In the genomic region with DNA sequence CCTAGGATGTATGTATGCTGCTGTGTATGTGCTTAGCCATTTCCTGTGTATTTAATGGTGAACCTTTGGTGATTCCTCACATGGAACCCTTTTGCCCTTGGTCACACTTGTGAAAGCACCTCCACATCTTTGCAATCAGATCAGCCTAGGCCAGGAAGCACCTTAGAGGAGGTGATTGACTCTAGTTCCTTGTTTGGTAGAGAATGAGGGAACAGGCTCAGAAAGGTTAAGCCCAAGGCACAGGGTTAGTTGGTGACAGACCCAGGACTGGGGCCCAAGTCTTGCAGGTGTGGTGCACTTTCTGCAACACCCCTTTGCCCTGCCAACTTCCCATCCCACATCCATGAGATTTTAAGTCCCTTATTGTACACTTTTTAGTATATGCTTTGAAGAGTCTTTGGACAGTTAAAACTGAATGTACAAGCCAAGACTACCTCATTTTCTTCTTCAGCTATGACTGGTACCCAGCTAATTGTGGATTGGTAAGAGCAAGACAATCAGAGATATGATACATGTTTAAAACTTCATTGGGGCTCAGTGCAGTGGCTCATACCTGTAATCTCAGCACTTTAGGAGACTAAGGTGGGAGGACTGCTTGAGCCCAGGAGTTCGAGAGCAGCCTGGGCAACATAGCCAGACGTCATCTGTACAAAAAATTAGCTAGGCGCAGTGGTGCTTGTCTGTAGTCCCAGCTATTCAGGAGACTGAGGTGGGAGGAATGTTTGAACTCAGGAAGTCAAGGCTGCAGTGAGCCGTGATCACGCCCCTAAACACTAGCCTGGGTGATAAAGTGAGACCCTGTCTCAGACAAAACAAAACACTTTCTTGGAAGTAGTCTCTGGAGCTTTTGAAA, we compare ENCODE assay signal across 9 cellular contexts.
DNase-seq lines count a peak whose midpoint lies in the region; ATAC-seq lines count a peak whose summit lies in the region.
"Had no signal": no experiment of that assay in that cellular context is flagged by ENCODE, and none has a peak within 500 bp of the region (broad histone marks: within the 10 kb centered on the region; RNA-seq: fewer than 3 reads in every experiment).

No MANE protein-coding gene starts in this region.

- H3K4me3 Mint-ChIP-seq in activated CD4-positive, alpha-beta T cell treated with anti-CD3 and anti-CD28 coated beads for 36 hours, result no peak overlapping the region
- peak overlapping the region; percentile 43 for H3K4me3 Mint-ChIP-seq in central memory CD8-positive, alpha-beta T cell
- peak overlapping the region; percentile 51 for H3K4me3 Mint-ChIP-seq in stimulated activated memory B cell treated with anti-CD40 and anti-IgM and Interleukin-4, amounts not matched to agents 10 μg/mL and 1 μg/mL and 100 μg/mL, for 72 hours

- H3K4me1 Mint-ChIP-seq in activated CD4-positive, alpha-beta T cell treated with anti-CD3 and anti-CD28 coated beads for 36 hours, result peaks cover 92% of the 10 kb centered on the region
- H3K4me1 Mint-ChIP-seq in central memory CD8-positive, alpha-beta T cell, result peaks cover 73% of the 10 kb centered on the region
- H3K4me1 Mint-ChIP-seq in stimulated activated memory B cell treated with anti-CD40 and anti-IgM and Interleukin-4, amounts not matched to agents 10 μg/mL and 1 μg/mL and 100 μg/mL, for 72 hours, result peaks cover 68% of the 10 kb centered on the region

- POLR2A ChIA-PET in activated CD4-positive, alpha-beta T cell treated with anti-CD3 and anti-CD28 coated beads for 36 hours (lab: Charles Lee), result interaction anchor here (0.6 to 1.0 kb wide), 2 partner anchors 12 to 68 kb away, joined by 3 read pairs; no protein-coding TSS in a partner anchor

- DNase-seq in activated CD4-positive, alpha-beta T cell treated with anti-CD3 and anti-CD28 coated beads for 36 hours, result peak; percentile 54
- DNase-seq in activated CD4-positive, alpha-beta T cell treated with anti-CD3 and anti-CD28 coated beads for 1 hour, result no peak
- no peak for DNase-seq in central memory CD8-positive, alpha-beta T cell (ENCODE audit: low spot score in 2 of 2)
- DNase-seq in SW480 (ENCODE audit: low spot score), result no peak
- no peak for DNase-seq in sciatic nerve (ENCODE audit: low spot score)
- DNase-seq in GM03348 (ENCODE audit: low spot score), result no peak
- DNase-seq: NCI-H526 had no signal

- CTCF ChIA-PET in activated CD4-positive, alpha-beta T cell treated with anti-CD3 and anti-CD28 coated beads for 36 hours (lab: Charles Lee), result interaction anchor here (0.8 to 4.2 kb wide), 10 partner anchors 9 to 132 kb away, joined by 3 to 23 read pairs (median 6); no protein-coding TSS in a partner anchor

- H3K27me3 Mint-ChIP-seq in activated CD4-positive, alpha-beta T cell treated with anti-CD3 and anti-CD28 coated beads for 36 hours, result no peaks in the 10 kb centered on the region
- H3K27me3 Mint-ChIP-seq in central memory CD8-positive, alpha-beta T cell, result no peaks in the 10 kb centered on the region
- no peaks in the 10 kb centered on the region for H3K27me3 Mint-ChIP-seq in stimulated activated memory B cell treated with anti-CD40 and anti-IgM and Interleukin-4, amounts not matched to agents 10 μg/mL and 1 μg/mL and 100 μg/mL, for 72 hours

- peak; percentile 74 for ATAC-seq in activated CD4-positive, alpha-beta T cell treated with anti-CD3 and anti-CD28 coated beads for 36 hours
- ATAC-seq in HG03432 (IDR thresholded peaks at IDR 0.05; ENCODE audit: unreplicated experiment) (peak; percentile 42), sciatic nerve (no peak)
- ATAC-seq in central memory CD8-positive, alpha-beta T cell (replicated peaks; ENCODE audit: extremely low read depth, poor library complexity, severe bottlenecking), result no peak
- peak; percentile 65 for ATAC-seq in stimulated activated memory B cell treated with anti-CD40 and anti-IgM and Interleukin-4, amounts not matched to agents 10 μg/mL and 1 μg/mL and 100 μg/mL, for 72 hours

- peaks cover 2% of the 10 kb centered on the region for H3K9me3 Mint-ChIP-seq in activated CD4-positive, alpha-beta T cell treated with anti-CD3 and anti-CD28 coated beads for 36 hours (ENCODE audit: low read depth)
- no peaks in the 10 kb centered on the region for H3K9me3 Mint-ChIP-seq in central memory CD8-positive, alpha-beta T cell
- H3K9me3 Mint-ChIP-seq in stimulated activated memory B cell treated with anti-CD40 and anti-IgM and Interleukin-4, amounts not matched to agents 10 μg/mL and 1 μg/mL and 100 μg/mL, for 72 hours, result no peaks in the 10 kb centered on the region

- intact Hi-C loops in activated CD4-positive, alpha-beta T cell treated with anti-CD3 and anti-CD28 coated beads for 36 hours (cut with DNase I, micrococcal nuclease), result loop anchor here in 1 of 2 experiments (5.0 to 10.0 kb wide), 2 partner anchors 229 to 493 kb away; a partner anchor contains a TSS
- intact Hi-C loops in sciatic nerve (cut with DNase I), result no loop called here

- peak overlapping the region; percentile 91 for H3K27ac Mint-ChIP-seq in activated CD4-positive, alpha-beta T cell treated with anti-CD3 and anti-CD28 coated beads for 36 hours
- peak overlapping the region; percentile 96 for H3K27ac Mint-ChIP-seq in central memory CD8-positive, alpha-beta T cell (ENCODE audit: low read depth)
- H3K27ac Mint-ChIP-seq in stimulated activated memory B cell treated with anti-CD40 and anti-IgM and Interleukin-4, amounts not matched to agents 10 μg/mL and 1 μg/mL and 100 μg/mL, for 72 hours, result peak overlapping the region; percentile 85

- peaks cover 31% of the 10 kb centered on the region for H3K36me3 Mint-ChIP-seq in activated CD4-positive, alpha-beta T cell treated with anti-CD3 and anti-CD28 coated beads for 36 hours (ENCODE audit: low read depth)
- peaks cover 38% of the 10 kb centered on the region for H3K36me3 Mint-ChIP-seq in central memory CD8-positive, alpha-beta T cell (ENCODE audit: insufficient read depth)
- H3K36me3 Mint-ChIP-seq in stimulated activated memory B cell treated with anti-CD40 and anti-IgM and Interleukin-4, amounts not matched to agents 10 μg/mL and 1 μg/mL and 100 μg/mL, for 72 hours, result peaks cover 38% of the 10 kb centered on the region

Comparison
In these comparisons a context has a peak if more than half of its experiments do, and no peak if none do; other contexts are left out.
1. ATAC-seq: peak in activated CD4-positive, alpha-beta T cell treated with anti-CD3 and anti-CD28 coated beads for 36 hours (single experiment), HG03432 (single experiment) and stimulated activated memory B cell treated with anti-CD40 and anti-IgM and Interleukin-4, amounts not matched to agents 10 μg/mL and 1 μg/mL and 100 μg/mL, for 72 hours (single experiment); none in central memory CD8-positive, alpha-beta T cell (single experiment) and sciatic nerve (single experiment).
2. Peak in every context shown above with its lines, with median percentiles within 50 percentile points of each other: H3K27ac Mint-ChIP-seq.